1 cellular context compared by ENCODE assay signal in the genomic region with DNA sequence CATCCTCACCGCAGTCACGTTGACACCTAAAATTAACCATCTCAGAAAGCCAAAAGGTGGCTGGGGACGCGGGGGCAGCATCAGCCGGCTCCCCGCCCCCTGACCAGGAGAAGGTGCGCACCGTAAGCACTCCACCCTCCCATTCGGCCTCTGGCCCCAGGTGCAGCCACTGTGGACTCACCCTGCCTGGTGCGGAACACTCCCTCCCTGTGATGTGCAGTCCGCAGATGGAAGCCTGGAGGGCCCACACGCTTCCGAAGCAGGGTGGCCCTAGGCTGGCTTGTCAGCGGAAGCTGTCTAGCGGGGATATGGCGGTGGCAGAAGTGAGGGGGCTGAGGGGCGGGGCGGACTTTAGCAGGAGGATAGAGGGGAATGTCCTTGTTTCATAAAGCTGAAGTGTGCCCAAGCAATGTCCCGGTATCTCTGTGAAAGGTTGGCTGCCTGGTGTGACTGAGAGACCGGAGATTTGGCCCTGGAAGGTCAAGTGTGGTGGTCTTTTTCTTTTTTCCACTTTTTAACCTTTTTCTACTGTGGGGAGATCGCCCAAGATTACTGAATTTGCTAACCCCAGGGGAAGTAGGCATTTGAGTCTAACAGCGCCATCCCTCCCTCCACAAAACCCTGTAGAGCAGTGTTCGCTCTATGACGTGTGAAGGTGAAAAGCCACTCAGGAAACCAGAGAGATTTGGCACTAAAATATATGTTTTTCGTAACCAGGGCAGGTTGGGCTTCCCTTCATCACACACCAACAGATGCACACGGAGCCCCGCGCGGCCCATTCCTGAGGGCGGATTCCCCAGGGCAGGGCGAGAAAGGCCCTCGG.
TF ChIP-seq lines count a peak whose summit lies in the region.

No MANE protein-coding gene starts in this region.

TF ChIP-seq in GM23338, 12 proteins besides CTCF, POLR2A, EP300 and RAD21 (continued from another document):
- TF ChIP-seq, protein P1, sequence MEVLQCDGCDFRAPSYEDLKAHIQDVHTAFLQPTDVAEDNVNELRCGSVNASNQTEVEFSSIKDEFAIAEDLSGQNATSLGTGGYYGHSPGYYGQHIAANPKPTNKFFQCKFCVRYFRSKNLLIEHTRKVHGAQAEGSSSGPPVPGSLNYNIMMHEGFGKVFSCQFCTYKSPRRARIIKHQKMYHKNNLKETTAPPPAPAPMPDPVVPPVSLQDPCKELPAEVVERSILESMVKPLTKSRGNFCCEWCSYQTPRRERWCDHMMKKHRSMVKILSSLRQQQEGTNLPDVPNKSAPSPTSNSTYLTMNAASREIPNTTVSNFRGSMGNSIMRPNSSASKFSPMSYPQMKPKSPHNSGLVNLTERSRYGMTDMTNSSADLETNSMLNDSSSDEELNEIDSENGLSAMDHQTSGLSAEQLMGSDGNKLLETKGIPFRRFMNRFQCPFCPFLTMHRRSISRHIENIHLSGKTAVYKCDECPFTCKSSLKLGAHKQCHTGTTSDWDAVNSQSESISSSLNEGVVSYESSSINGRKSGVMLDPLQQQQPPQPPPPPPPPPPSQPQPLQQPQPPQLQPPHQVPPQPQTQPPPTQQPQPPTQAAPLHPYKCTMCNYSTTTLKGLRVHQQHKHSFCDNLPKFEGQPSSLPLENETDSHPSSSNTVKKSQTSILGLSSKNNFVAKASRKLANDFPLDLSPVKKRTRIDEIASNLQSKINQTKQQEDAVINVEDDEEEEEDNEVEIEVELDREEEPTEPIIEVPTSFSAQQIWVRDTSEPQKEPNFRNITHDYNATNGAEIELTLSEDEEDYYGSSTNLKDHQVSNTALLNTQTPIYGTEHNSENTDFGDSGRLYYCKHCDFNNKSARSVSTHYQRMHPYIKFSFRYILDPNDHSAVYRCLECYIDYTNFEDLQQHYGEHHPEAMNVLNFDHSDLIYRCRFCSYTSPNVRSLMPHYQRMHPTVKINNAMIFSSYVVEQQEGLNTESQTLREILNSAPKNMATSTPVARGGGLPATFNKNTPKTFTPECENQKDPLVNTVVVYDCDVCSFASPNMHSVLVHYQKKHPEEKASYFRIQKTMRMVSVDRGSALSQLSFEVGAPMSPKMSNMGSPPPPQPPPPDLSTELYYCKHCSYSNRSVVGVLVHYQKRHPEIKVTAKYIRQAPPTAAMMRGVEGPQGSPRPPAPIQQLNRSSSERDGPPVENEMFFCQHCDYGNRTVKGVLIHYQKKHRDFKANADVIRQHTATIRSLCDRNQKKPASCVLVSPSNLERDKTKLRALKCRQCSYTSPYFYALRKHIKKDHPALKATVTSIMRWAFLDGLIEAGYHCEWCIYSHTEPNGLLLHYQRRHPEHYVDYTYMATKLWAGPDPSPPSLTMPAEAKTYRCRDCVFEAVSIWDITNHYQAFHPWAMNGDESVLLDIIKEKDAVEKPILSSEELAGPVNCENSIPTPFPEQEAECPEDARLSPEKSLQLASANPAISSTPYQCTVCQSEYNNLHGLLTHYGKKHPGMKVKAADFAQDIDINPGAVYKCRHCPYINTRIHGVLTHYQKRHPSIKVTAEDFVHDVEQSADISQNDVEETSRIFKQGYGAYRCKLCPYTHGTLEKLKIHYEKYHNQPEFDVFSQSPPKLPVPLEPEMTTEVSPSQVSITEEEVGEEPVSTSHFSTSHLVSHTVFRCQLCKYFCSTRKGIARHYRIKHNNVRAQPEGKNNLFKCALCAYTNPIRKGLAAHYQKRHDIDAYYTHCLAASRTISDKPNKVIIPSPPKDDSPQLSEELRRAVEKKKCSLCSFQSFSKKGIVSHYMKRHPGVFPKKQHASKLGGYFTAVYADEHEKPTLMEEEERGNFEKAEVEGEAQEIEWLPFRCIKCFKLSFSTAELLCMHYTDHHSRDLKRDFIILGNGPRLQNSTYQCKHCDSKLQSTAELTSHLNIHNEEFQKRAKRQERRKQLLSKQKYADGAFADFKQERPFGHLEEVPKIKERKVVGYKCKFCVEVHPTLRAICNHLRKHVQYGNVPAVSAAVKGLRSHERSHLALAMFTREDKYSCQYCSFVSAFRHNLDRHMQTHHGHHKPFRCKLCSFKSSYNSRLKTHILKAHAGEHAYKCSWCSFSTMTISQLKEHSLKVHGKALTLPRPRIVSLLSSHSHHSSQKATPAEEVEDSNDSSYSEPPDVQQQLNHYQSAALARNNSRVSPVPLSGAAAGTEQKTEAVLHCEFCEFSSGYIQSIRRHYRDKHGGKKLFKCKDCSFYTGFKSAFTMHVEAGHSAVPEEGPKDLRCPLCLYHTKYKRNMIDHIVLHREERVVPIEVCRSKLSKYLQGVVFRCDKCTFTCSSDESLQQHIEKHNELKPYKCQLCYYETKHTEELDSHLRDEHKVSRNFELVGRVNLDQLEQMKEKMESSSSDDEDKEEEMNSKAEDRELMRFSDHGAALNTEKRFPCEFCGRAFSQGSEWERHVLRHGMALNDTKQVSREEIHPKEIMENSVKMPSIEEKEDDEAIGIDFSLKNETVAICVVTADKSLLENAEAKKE (CRISPR knock-in tag; IDR thresholded peaks at IDR 0.05), result no peak
